In genomic region chr2:169038338-169038757, GRCh38 we compare ENCODE assay signal across 8 cellular contexts. TPM values are rescaled to one million over a fixed set of nuclear protein-coding genes. Genes with fewer than 3 reads are reported as not detected.
A peak's percentile ranks its signal among the peaks of the same experiment; 100 is the strongest.
DNase-seq lines count a peak whose midpoint lies in the region; ATAC-seq lines count a peak whose summit lies in the region.
"Had no signal": no experiment of that assay in that cellular context is flagged by ENCODE, and none has a peak within 500 bp of the region (broad histone marks: within the 10 kb centered on the region; RNA-seq: fewer than 3 reads in every experiment).

No MANE protein-coding gene starts in this region.

- peaks cover 26% of the 10 kb centered on the region for H3K9me3 Mint-ChIP-seq in T-helper 1 cell treated with Interleukin-12 subunit alpha and Interleukin-12 subunit beta and Interleukin-4 antibody, amounts not matched to agents 30 μg/mL and 1 μg/mL, for 36 hours
- peaks cover 0 to 18% (median 15%) of the 10 kb centered on the region in 5 donors for H3K9me3 Mint-ChIP-seq in CD8-positive, alpha-beta memory T cell

- CTCF ChIA-PET in CD8-positive, alpha-beta memory T cell (lab: Charles Lee) = no interaction called here

- H3K4me3 ChIP-seq in CD8-positive, alpha-beta memory T cell (ENCODE audit: low read length) = no peak overlapping the region

- POLR2A ChIA-PET in CD8-positive, alpha-beta memory T cell (lab: Charles Lee) = no interaction called here

- H3K36me3 Mint-ChIP-seq in T-helper 1 cell treated with Interleukin-12 subunit alpha and Interleukin-12 subunit beta and Interleukin-4 antibody, amounts not matched to agents 30 μg/mL and 1 μg/mL, for 36 hours (ENCODE audit: low read depth) = peaks cover 3% of the 10 kb centered on the region
- peaks cover 0 to 20% (median 0%) of the 10 kb centered on the region in 3 donors for H3K36me3 Mint-ChIP-seq in CD8-positive, alpha-beta memory T cell

- peak; percentile 65 for ATAC-seq in GM19351 (IDR thresholded peaks at IDR 0.05; ENCODE audit: unreplicated experiment)
- peak; percentile 69 for ATAC-seq in HG03045 (IDR thresholded peaks at IDR 0.05; ENCODE audit: unreplicated experiment)

- no peaks in the 10 kb centered on the region for H3K27me3 Mint-ChIP-seq in T-helper 1 cell treated with Interleukin-12 subunit alpha and Interleukin-12 subunit beta and Interleukin-4 antibody, amounts not matched to agents 30 μg/mL and 1 μg/mL, for 36 hours (ENCODE audit: low read depth)
- H3K27me3 Mint-ChIP-seq in CD8-positive, alpha-beta memory T cell = peaks cover 0 to 2% of the 10 kb centered on the region in 2 donors

- H3K36me3 ChIP-seq in CD8-positive, alpha-beta memory T cell (ENCODE audit: insufficient read depth, low read length) = no peaks in the 10 kb centered on the region

- no peaks in the 10 kb centered on the region for H3K9me3 ChIP-seq in CD8-positive, alpha-beta memory T cell (ENCODE audit: low read length)

- H3K27me3 ChIP-seq in CD8-positive, alpha-beta memory T cell (ENCODE audit: insufficient read depth, low read length, poor library complexity, severe bottlenecking) = no peaks in the 10 kb centered on the region

- no peak overlapping the region for H3K4me3 Mint-ChIP-seq in T-helper 1 cell treated with Interleukin-12 subunit alpha and Interleukin-12 subunit beta and Interleukin-4 antibody, amounts not matched to agents 30 μg/mL and 1 μg/mL, for 36 hours
- H3K4me3 Mint-ChIP-seq in CD8-positive, alpha-beta memory T cell = no peak overlapping the region

- no peak overlapping the region for H3K27ac ChIP-seq in CD8-positive, alpha-beta memory T cell (ENCODE audit: low read depth, low read length)

- no peaks in the 10 kb centered on the region for H3K4me1 ChIP-seq in CD8-positive, alpha-beta memory T cell (ENCODE audit: insufficient read depth, low read length)

- H3K27ac Mint-ChIP-seq in T-helper 1 cell treated with Interleukin-12 subunit alpha and Interleukin-12 subunit beta and Interleukin-4 antibody, amounts not matched to agents 30 μg/mL and 1 μg/mL, for 36 hours = peak overlapping the region; percentile 11
- peak overlapping the region in 1 of 8 donors; percentile 47 for H3K27ac Mint-ChIP-seq in CD8-positive, alpha-beta memory T cell

- peaks cover 9% of the 10 kb centered on the region for H3K4me1 Mint-ChIP-seq in T-helper 1 cell treated with Interleukin-12 subunit alpha and Interleukin-12 subunit beta and Interleukin-4 antibody, amounts not matched to agents 30 μg/mL and 1 μg/mL, for 36 hours (ENCODE audit: low read depth)
- H3K4me1 Mint-ChIP-seq in CD8-positive, alpha-beta memory T cell = peaks cover 10 to 20% (median 15%) of the 10 kb centered on the region in 3 donors

- DNase-seq in renal cortical epithelial cell (ENCODE audit: low read depth) (peak; percentile 84), HuH-7.5 (ENCODE audit: low spot score) (no peak), NCI-H2081 treated with DMSO at 0.1 percent for 48 hours (lab: John Stamatoyannopoulos, UW) (no peak)
- DNase-seq in CD8-positive, alpha-beta memory T cell = no peak
- DNase-seq: NCI-H1105 treated with DMSO at 0.1 percent for 48 hours had no signal

RNA-seq across cellular contexts. Expression of gene ABCB11, which starts 7.2 kb away (rescaled TPM):
- total RNA-seq in renal cortical epithelial cell = not detected in 2 replicates
- total RNA-seq in CD8-positive, alpha-beta memory T cell = not detected
- not detected for polyA plus RNA-seq in CD8-positive, alpha-beta memory T cell

RNA-seq across cellular contexts. Expression of gene DHRS9, which starts 31.0 kb away (rescaled TPM):
- total RNA-seq in renal cortical epithelial cell = 0.52 TPM in 1 of 2 replicates, not detected in the other
- under 1 TPM; 0.20 to 0.37 TPM for total RNA-seq in CD8-positive, alpha-beta memory T cell
- polyA plus RNA-seq in CD8-positive, alpha-beta memory T cell = not detected
